In genomic region chr7:19972872-19973271, GRCh38 we compare ENCODE assay signal across 23 cellular contexts.
"Had no signal": no experiment of that assay in that cellular context is flagged by ENCODE, and none has a peak within 500 bp of the region (broad histone marks: within the 10 kb centered on the region; RNA-seq: fewer than 3 reads in every experiment).

No MANE protein-coding gene starts in this region.

- H3K27me3 ChIP-seq: SJSA1 had no signal

- H3K9me3 ChIP-seq: SJSA1 had no signal

- H3K27ac ChIP-seq: SJSA1 had no signal

- H3K4me3 ChIP-seq: SJSA1 had no signal

- H3K27me3 Mint-ChIP-seq: activated B cell treated with CpG ODN at 0.5 μM for 24 hours; activated CD4-positive, alpha-beta memory T cell treated with anti-CD3 and anti-CD28 coated beads, Interleukin-2, amount 10 ng/mL, durations not matched to agents 7 days and 5 days; activated CD4-positive, alpha-beta T cell treated with anti-CD3 and anti-CD28 coated beads, Interleukin-2, amount 10 ng/mL, durations not matched to agents 7 days and 5 days; activated naive CD8-positive, alpha-beta T cell; activated T-helper 17 cell treated with anti-CD3 and anti-CD28 coated beads, Interleukin-2, amount 50 U/mL, for 72 hours had no signal

- H3K4me1 Mint-ChIP-seq: activated B cell treated with CpG ODN at 0.5 μM for 24 hours; activated CD4-positive, alpha-beta memory T cell treated with anti-CD3 and anti-CD28 coated beads, Interleukin-2, amount 10 ng/mL, durations not matched to agents 7 days and 5 days; activated CD4-positive, alpha-beta T cell treated with anti-CD3 and anti-CD28 coated beads, Interleukin-2, amount 10 ng/mL, durations not matched to agents 7 days and 5 days; activated T-helper 17 cell treated with anti-CD3 and anti-CD28 coated beads, Interleukin-2, amount 50 U/mL, for 72 hours; brain had no signal

- H3K4me3 Mint-ChIP-seq: activated B cell treated with CpG ODN at 0.5 μM for 24 hours; activated CD4-positive, alpha-beta memory T cell treated with anti-CD3 and anti-CD28 coated beads, Interleukin-2, amount 10 ng/mL, durations not matched to agents 7 days and 5 days; activated CD4-positive, alpha-beta T cell treated with anti-CD3 and anti-CD28 coated beads, Interleukin-2, amount 10 ng/mL, durations not matched to agents 7 days and 5 days; activated naive CD4-positive, alpha-beta T cell treated with anti-CD3 and anti-CD28 coated beads for 36 hours; activated naive CD8-positive, alpha-beta T cell; activated T-helper 17 cell treated with anti-CD3 and anti-CD28 coated beads, Interleukin-2, amount 50 U/mL, for 72 hours; brain; T-helper 1 cell treated with Interleukin-12 subunit alpha and Interleukin-12 subunit beta and Interleukin-4 antibody, amounts not matched to agents 30 μg/mL and 1 μg/mL, for 36 hours had no signal

- H3K36me3 Mint-ChIP-seq: activated naive CD8-positive, alpha-beta T cell; brain had no signal

- H3K36me3 ChIP-seq: SJSA1 had no signal

- H3K9me3 Mint-ChIP-seq: activated B cell treated with CpG ODN at 0.5 μM for 24 hours; activated CD4-positive, alpha-beta T cell treated with anti-CD3 and anti-CD28 coated beads, Interleukin-2, amount 10 ng/mL, durations not matched to agents 7 days and 5 days; T-helper 1 cell treated with Interleukin-12 subunit alpha and Interleukin-12 subunit beta and Interleukin-4 antibody, amounts not matched to agents 30 μg/mL and 1 μg/mL, for 36 hours had no signal

- DNase-seq: activated B cell treated with CpG ODN at 0.5 μM for 24 hours; activated CD4-positive, alpha-beta memory T cell treated with anti-CD3 and anti-CD28 coated beads, Interleukin-2, amount 10 ng/mL, durations not matched to agents 7 days and 5 days; activated CD4-positive, alpha-beta T cell treated with anti-CD3 and anti-CD28 coated beads, Interleukin-2, amount 10 ng/mL, durations not matched to agents 7 days and 5 days; activated gamma-delta T cell; activated naive CD4-positive, alpha-beta T cell treated with anti-CD3 and anti-CD28 coated beads for 36 hours; activated T-cell treated with anti-CD3 and anti-CD28 coated beads for 4 hours; activated T-cell treated with anti-CD3 and anti-CD28 coated beads, Interleukin-2, amount 50 U/mL, for 48 hours; amygdala; KG1; NCI-H1092 treated with DMSO at 0.1 percent for 48 hours; NCI-H1417 treated with DMSO at 0.1 percent for 48 hours; NCI-H1694 treated with DMSO at 0.1 percent for 48 hours; NCI-H2029 treated with DMSO at 0.1 percent for 48 hours; NCI-H510A treated with DMSO at 0.1 percent for 48 hours; NK-92 treated with Interleukin-12 subunit alpha and Interleukin-12 subunit beta, amount 100 ng/mL, for 24 hours; SHP77; SW 1271 had no signal

- ATAC-seq: activated T-helper 17 cell treated with anti-CD3 and anti-CD28 coated beads, Interleukin-2, amount 50 U/mL, for 72 hours; SK-N-SH treated with all-trans-retinoic acid at 6 μM for 48 hours had no signal

- H3K27ac Mint-ChIP-seq: activated B cell treated with CpG ODN at 0.5 μM for 24 hours; activated CD4-positive, alpha-beta memory T cell treated with anti-CD3 and anti-CD28 coated beads, Interleukin-2, amount 10 ng/mL, durations not matched to agents 7 days and 5 days; activated CD4-positive, alpha-beta T cell treated with anti-CD3 and anti-CD28 coated beads, Interleukin-2, amount 10 ng/mL, durations not matched to agents 7 days and 5 days; activated naive CD4-positive, alpha-beta T cell treated with anti-CD3 and anti-CD28 coated beads for 36 hours; activated naive CD8-positive, alpha-beta T cell; activated T-helper 17 cell treated with anti-CD3 and anti-CD28 coated beads, Interleukin-2, amount 50 U/mL, for 72 hours; brain; T-helper 1 cell treated with Interleukin-12 subunit alpha and Interleukin-12 subunit beta and Interleukin-4 antibody, amounts not matched to agents 30 μg/mL and 1 μg/mL, for 36 hours had no signal
